ENCODE assay signal across 1 cellular context in the genomic region with DNA sequence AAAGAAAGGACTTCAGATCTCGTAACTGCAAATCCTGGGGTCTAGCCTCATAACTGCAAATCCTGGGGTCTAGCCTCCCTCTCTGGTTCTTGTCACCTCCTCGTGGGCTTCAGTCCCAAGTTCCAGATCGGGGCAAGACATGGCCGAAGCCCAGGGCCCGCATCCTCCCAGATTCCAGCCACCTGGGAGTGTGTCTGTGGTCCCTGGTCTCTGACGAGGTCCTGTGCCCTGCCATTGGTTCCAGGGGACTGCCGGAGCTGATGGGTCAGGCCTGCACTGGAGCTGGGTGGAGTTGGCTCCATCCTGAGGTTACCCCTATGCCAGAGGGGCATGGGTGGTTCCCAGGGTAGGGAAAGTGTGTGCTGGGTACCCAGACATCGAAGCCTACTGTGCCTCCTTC.
A peak's percentile ranks its signal among the peaks of the same experiment; 100 is the strongest.
TF ChIP-seq lines count a peak whose summit lies in the region.

No MANE protein-coding gene starts in this region.

TF ChIP-seq in HepG2, 621 proteins besides CTCF, POLR2A, EP300 and RAD21:
- TF ChIP-seq, protein P1, sequence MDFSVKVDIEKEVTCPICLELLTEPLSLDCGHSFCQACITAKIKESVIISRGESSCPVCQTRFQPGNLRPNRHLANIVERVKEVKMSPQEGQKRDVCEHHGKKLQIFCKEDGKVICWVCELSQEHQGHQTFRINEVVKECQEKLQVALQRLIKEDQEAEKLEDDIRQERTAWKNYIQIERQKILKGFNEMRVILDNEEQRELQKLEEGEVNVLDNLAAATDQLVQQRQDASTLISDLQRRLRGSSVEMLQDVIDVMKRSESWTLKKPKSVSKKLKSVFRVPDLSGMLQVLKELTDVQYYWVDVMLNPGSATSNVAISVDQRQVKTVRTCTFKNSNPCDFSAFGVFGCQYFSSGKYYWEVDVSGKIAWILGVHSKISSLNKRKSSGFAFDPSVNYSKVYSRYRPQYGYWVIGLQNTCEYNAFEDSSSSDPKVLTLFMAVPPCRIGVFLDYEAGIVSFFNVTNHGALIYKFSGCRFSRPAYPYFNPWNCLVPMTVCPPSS (IDR thresholded peaks at IDR 0.05), result no peak
- TF ChIP-seq NCOA1 (CRISPR knock-in tag; IDR thresholded peaks at IDR 0.05), result no peak
- peak; percentile 34 for TF ChIP-seq AGO2 (optimal IDR thresholded peaks at IDR 0.05; ENCODE audit: low read depth, low read length)
